18 cellular contexts compared by ENCODE assay signal in the genomic region with DNA sequence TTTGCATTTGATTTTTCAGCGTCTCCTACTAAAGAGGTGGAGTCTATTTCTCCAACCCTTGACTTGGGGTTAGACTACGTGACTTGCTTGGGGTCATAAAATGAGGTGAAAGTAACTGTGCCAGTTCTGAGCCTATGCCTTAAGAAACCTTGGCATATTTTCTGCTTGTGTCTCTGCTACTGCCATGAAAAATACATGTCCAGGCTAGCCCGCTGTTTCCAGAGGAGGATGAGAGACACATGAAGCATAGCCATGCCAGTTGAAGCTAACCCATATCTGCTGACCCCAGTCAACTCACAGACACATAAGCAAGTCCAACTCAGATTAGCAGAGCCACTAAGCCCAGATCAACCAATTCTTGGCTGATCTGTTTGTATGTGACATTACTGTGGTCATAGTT. TPM values are rescaled to one million over a fixed set of nuclear protein-coding genes. Genes with fewer than 3 reads are reported as not detected.
DNase-seq lines count a peak whose midpoint lies in the region; ATAC-seq, FAIRE-seq and TF ChIP-seq lines count a peak whose summit lies in the region.
"Had no signal": no experiment of that assay in that cellular context is flagged by ENCODE, and none has a peak within 500 bp of the region (broad histone marks: within the 10 kb centered on the region; RNA-seq: fewer than 3 reads in every experiment).

No MANE protein-coding gene starts in this region.

- peaks cover 38% of the 10 kb centered on the region for H3K27me3 Mint-ChIP-seq in CD4-positive, alpha-beta T cell

- H3K4me3 ChIP-seq in RWPE2 (ENCODE audit: severe bottlenecking) (no peak overlapping the region), H1 (ENCODE audit: extremely low read depth in 1 of 4, insufficient read depth in 2 of 4, low read depth in 3 of 4, low read length in 4 of 4) (no peak overlapping the region), esophagus muscularis mucosa (no peak overlapping the region)
- H3K4me3 ChIP-seq: BLaER1 treated with 17β-estradiol and CSF1 and Interleukin-3, amounts not matched to agents 10 nM and 100 nM; GM12878 had no signal

- H3K27me3 ChIP-seq in RWPE2 (ENCODE audit: insufficient read depth, poor library complexity, severe bottlenecking) = no peaks in the 10 kb centered on the region
- H3K27me3 ChIP-seq in H1 (replicated peaks in 1 of 4; ENCODE audit: control insufficient read depth in 3 of 4, extremely low read depth in 1 of 4, insufficient read depth in 3 of 4, low read length in 3 of 4) = peaks cover 18 to 46% (median 35%) of the 10 kb centered on the region in 4 experiments
- no peaks in the 10 kb centered on the region for H3K27me3 ChIP-seq in esophagus muscularis mucosa
- no peaks in the 10 kb centered on the region for H3K27me3 ChIP-seq in CD4-positive, alpha-beta T cell (ENCODE audit: control insufficient read depth, insufficient read depth, low read length)
- H3K27me3 ChIP-seq: BLaER1 treated with 17β-estradiol and CSF1 and Interleukin-3, amounts not matched to agents 10 nM and 100 nM had no signal

- H3K4me1 ChIP-seq in RWPE2 (ENCODE audit: insufficient read depth, poor library complexity, severe bottlenecking) = peaks cover 4% of the 10 kb centered on the region
- H3K4me1 ChIP-seq in H1 (replicated peaks in 1 of 4; ENCODE audit: control insufficient read depth in 3 of 4, insufficient read depth in 4 of 4, low read length in 3 of 4) = peaks cover 0 to 2% (median 0%) of the 10 kb centered on the region in 4 experiments; a peak in 2 of 7 replicates
- H3K4me1 ChIP-seq in esophagus muscularis mucosa = no peaks in the 10 kb centered on the region
- H3K4me1 ChIP-seq: BLaER1 treated with 17β-estradiol and CSF1 and Interleukin-3, amounts not matched to agents 10 nM and 100 nM had no signal

- no peak overlapping the region for H2BK5ac ChIP-seq in H1 (ENCODE audit: low read depth, low read length)

- no peak overlapping the region for H2BK20ac ChIP-seq in H1 (ENCODE audit: low read length)

- H3K4me1 Mint-ChIP-seq in stimulated activated effector memory CD8-positive, alpha-beta T cell treated with anti-CD3 and anti-CD28 coated beads, Interleukin-12 subunit alpha, Interleukin-12 subunit beta, amount 100 ng/mL, for 72 hours = no peaks in the 10 kb centered on the region
- no peaks in the 10 kb centered on the region for H3K4me1 Mint-ChIP-seq in CD4-positive, alpha-beta T cell (ENCODE audit: low read depth)
- H3K4me1 Mint-ChIP-seq: CD4-positive, alpha-beta memory T cell had no signal

- TF ChIP-seq RAD21 in H1 (IDR thresholded peaks at IDR 0.05 in 1 of 2, conservative IDR thresholded peaks at IDR 0.05 in 1 of 2; ENCODE audit: low read depth in 2 of 2, low read length in 2 of 2) = no peak

- peak; percentile 74 for ATAC-seq in RWPE2 (ENCODE audit: low read depth)
- peak; percentile 16 for ATAC-seq in stimulated activated effector memory CD8-positive, alpha-beta T cell treated with anti-CD3 and anti-CD28 coated beads, Interleukin-12 subunit alpha, Interleukin-12 subunit beta, amount 100 ng/mL, for 72 hours
- ATAC-seq in CD4-positive, alpha-beta T cell (ENCODE audit: poor library complexity) = no peak
- ATAC-seq: GM12878 had no signal

- no peak overlapping the region for H3K14ac ChIP-seq in H1 (ENCODE audit: insufficient read length)

- H3K9me3 Mint-ChIP-seq in stimulated activated effector memory CD8-positive, alpha-beta T cell treated with anti-CD3 and anti-CD28 coated beads, Interleukin-12 subunit alpha, Interleukin-12 subunit beta, amount 100 ng/mL, for 72 hours = no peaks in the 10 kb centered on the region
- H3K9me3 Mint-ChIP-seq in CD4-positive, alpha-beta T cell = no peaks in the 10 kb centered on the region

- H3K4ac ChIP-seq in H1 (replicated peaks; ENCODE audit: insufficient read length, low read depth, low read length) = peak overlapping the region; percentile 62

- H3K79me1 ChIP-seq in H1 (ENCODE audit: low read depth, low read length) = no peaks in the 10 kb centered on the region

- no peak overlapping the region for H4K5ac ChIP-seq in H1 (ENCODE audit: insufficient read length, low read depth, low read length)

- POLR2A ChIA-PET in H1 (lab: Charles Lee; ENCODE audit: partially characterized antibody) = no interaction called here
- POLR2A ChIA-PET in CD4-positive, alpha-beta T cell (lab: Charles Lee) = no interaction called here

- no peak overlapping the region for H3K56ac ChIP-seq in H1 (replicated peaks; ENCODE audit: insufficient read length, low read depth, low read length)

- H4K91ac ChIP-seq in H1 (replicated peaks; ENCODE audit: insufficient read length, low read length) = no peak overlapping the region

- no peak overlapping the region for H2AK5ac ChIP-seq in H1 (ENCODE audit: low read depth, low read length)

- H3K4me3 Mint-ChIP-seq in stimulated activated effector memory CD8-positive, alpha-beta T cell treated with anti-CD3 and anti-CD28 coated beads, Interleukin-12 subunit alpha, Interleukin-12 subunit beta, amount 100 ng/mL, for 72 hours = no peak overlapping the region
- H3K4me3 Mint-ChIP-seq in CD4-positive, alpha-beta T cell = no peak overlapping the region
- H3K4me3 Mint-ChIP-seq: CD4-positive, alpha-beta memory T cell; HFFc6 had no signal

- H2BK12ac ChIP-seq in H1 (ENCODE audit: low read depth, low read length) = no peak overlapping the region

- H3K18ac ChIP-seq in H1 (ENCODE audit: extremely low read depth, low read length) = no peak overlapping the region

- H3K36me3 Mint-ChIP-seq in stimulated activated effector memory CD8-positive, alpha-beta T cell treated with anti-CD3 and anti-CD28 coated beads, Interleukin-12 subunit alpha, Interleukin-12 subunit beta, amount 100 ng/mL, for 72 hours = no peaks in the 10 kb centered on the region
- H3K36me3 Mint-ChIP-seq in CD4-positive, alpha-beta T cell (ENCODE audit: low read depth) = no peaks in the 10 kb centered on the region
- H3K36me3 Mint-ChIP-seq: CD4-positive, alpha-beta memory T cell had no signal

- CTCF ChIA-PET in H1 (lab: Charles Lee; ENCODE audit: partially characterized antibody) = interaction anchor here (0.8 kb wide), 1 partner anchor 52 kb away, joined by 4 read pairs; no protein-coding TSS in a partner anchor
- CTCF ChIA-PET in CD4-positive, alpha-beta T cell (lab: Charles Lee) = no interaction called here

- H3K36me3 ChIP-seq in RWPE2 (ENCODE audit: low read depth) (no peaks in the 10 kb centered on the region), H1 (ENCODE audit: control insufficient read depth in 2 of 4, insufficient read depth in 4 of 4, low read length in 3 of 4) (no peaks in the 10 kb centered on the region), esophagus muscularis mucosa (no peaks in the 10 kb centered on the region)
- H3K36me3 ChIP-seq: BLaER1 treated with 17β-estradiol and CSF1 and Interleukin-3, amounts not matched to agents 10 nM and 100 nM had no signal

- no peak overlapping the region for H3K9ac ChIP-seq in H1 (replicated peaks in 1 of 4; ENCODE audit: extremely low read depth in 1 of 4, low read depth in 3 of 4, low read length in 3 of 4)
- H3K9ac ChIP-seq: BLaER1 treated with 17β-estradiol and CSF1 and Interleukin-3, amounts not matched to agents 10 nM and 100 nM had no signal

- TF ChIP-seq EP300 in H1 (IDR thresholded peaks at IDR 0.05; ENCODE audit: borderline replicate concordance in 1 of 2, low read depth in 2 of 2, low read length in 2 of 2) = no peak
- TF ChIP-seq EP300 in esophagus muscularis mucosa (IDR thresholded peaks at IDR 0.05) = no peak

- H3K27ac Mint-ChIP-seq in stimulated activated effector memory CD8-positive, alpha-beta T cell treated with anti-CD3 and anti-CD28 coated beads, Interleukin-12 subunit alpha, Interleukin-12 subunit beta, amount 100 ng/mL, for 72 hours = no peak overlapping the region
- H3K27ac Mint-ChIP-seq in CD4-positive, alpha-beta T cell = no peak overlapping the region
- H3K27ac Mint-ChIP-seq: CD4-positive, alpha-beta memory T cell; HFFc6 had no signal

- TF ChIP-seq CTCF in RWPE2 (IDR thresholded peaks at IDR 0.05; ENCODE audit: poor library complexity, severe bottlenecking) (no peak), H1 (IDR thresholded peaks at IDR 0.05; ENCODE audit: control extremely low read depth in 1 of 3, insufficient read depth in 1 of 3, low read depth in 1 of 3, low read length in 3 of 3) (no peak), esophagus muscularis mucosa (IDR thresholded peaks at IDR 0.05) (no peak)
- no peak for TF ChIP-seq CTCF in CD4-positive, alpha-beta T cell (IDR thresholded peaks at IDR 0.05)

- no peak overlapping the region for H2BK15ac ChIP-seq in H1 (ENCODE audit: low read length)

- no peaks in the 10 kb centered on the region for H3K79me2 ChIP-seq in H1 (ENCODE audit: control insufficient read depth in 1 of 2, insufficient read depth in 2 of 2, low read length in 2 of 2)

- H2BK120ac ChIP-seq in H1 (replicated peaks; ENCODE audit: low read depth, low read length) = peak overlapping the region; percentile 18

- 80% methylated on average over 3 of the region's 3 CpGs; no CpG with 5 or more reads in 1 of the 2 experiments for WGBS in H1 (ENCODE audit: extremely low coverage in 1 of 2, insufficient coverage in 1 of 2, insufficient read length in 1 of 2, insufficient replicate concordance in 2 of 2, low coverage in 1 of 2, low lambda C conversion rate in 2 of 2, missing lambda C conversion rate in 1 of 2), 2 experiments
- 92% methylated on average over 3 of the region's 3 CpGs for WGBS in esophagus muscularis mucosa

- H3K4me2 ChIP-seq in H1 (ENCODE audit: insufficient read depth in 1 of 2, low read depth in 2 of 2, low read length in 2 of 2) = no peak overlapping the region
- H3K4me2 ChIP-seq: BLaER1 treated with 17β-estradiol and CSF1 and Interleukin-3, amounts not matched to agents 10 nM and 100 nM had no signal

- no peak for TF ChIP-seq POLR2A in H1 (IDR thresholded peaks at IDR 0.05; ENCODE audit: control extremely low read depth in 1 of 2, low read depth in 2 of 2, low read length in 2 of 2)
- no peak for TF ChIP-seq POLR2A in esophagus muscularis mucosa (IDR thresholded peaks at IDR 0.05; ENCODE audit: low read depth)
- TF ChIP-seq POLR2A in GM12892 (IDR thresholded peaks at IDR 0.05; ENCODE audit: low read depth, low read length) = no peak

- no peak overlapping the region for H3K23ac ChIP-seq in H1 (ENCODE audit: insufficient read length)

- no peaks in the 10 kb centered on the region for H3K23me2 ChIP-seq in H1 (ENCODE audit: low read depth, low read length)

- no peak overlapping the region for H4K8ac ChIP-seq in H1 (ENCODE audit: extremely low read depth, insufficient read depth, low read length)

- H4K20me1 ChIP-seq in H1 (replicated peaks in 1 of 2; ENCODE audit: control insufficient read depth in 1 of 2, insufficient read depth in 2 of 2, low read length in 2 of 2) = peaks cover 0 to 2% of the 10 kb centered on the region in 2 experiments
- H4K20me1 ChIP-seq: BLaER1 treated with 17β-estradiol and CSF1 and Interleukin-3, amounts not matched to agents 10 nM and 100 nM had no signal

- H2AFZ ChIP-seq in H1 (ENCODE audit: low read length) = no peak overlapping the region

- DNase-seq in RWPE2 (ENCODE audit: low spot score) (no peak), H1 (ENCODE audit: low read depth in 1 of 2, low spot score in 2 of 2) (no peak), esophagus muscularis mucosa (ENCODE audit: extremely low spot score) (peak; percentile 74), NCI-H1092 (lab: John Stamatoyannopoulos, UW) (no peak), GM12892 (ENCODE audit: insufficient read length) (no peak)
- no peak for DNase-seq in stimulated activated effector memory CD8-positive, alpha-beta T cell treated with anti-CD3 and anti-CD28 coated beads, Interleukin-12 subunit alpha, Interleukin-12 subunit beta, amount 100 ng/mL, for 72 hours (ENCODE audit: low spot score in 2 of 2)
- no peak for DNase-seq in CD4-positive, alpha-beta T cell
- DNase-seq: ACHN; CD4-positive, alpha-beta memory T cell; DMS79; HCEC 1CT; HFFc6 had no signal

- FAIRE-seq in H1 (lab: Jason Lieb, UNC) = no peak
- no peak for FAIRE-seq in GM12892 (lab: Jason Lieb, UNC)
- FAIRE-seq: GM12878 had no signal

- H3K27ac ChIP-seq in RWPE2 (ENCODE audit: poor library complexity, severe bottlenecking) (no peak overlapping the region), H1 (ENCODE audit: low read depth, low read length) (no peak overlapping the region), esophagus muscularis mucosa (replicated peaks in 1 of 4) (no peak overlapping the region)
- H3K27ac ChIP-seq in CD4-positive, alpha-beta T cell (ENCODE audit: low read depth, low read length) = no peak overlapping the region
- H3K27ac ChIP-seq: BLaER1 treated with 17β-estradiol and CSF1 and Interleukin-3, amounts not matched to agents 10 nM and 100 nM had no signal

- intact Hi-C loops in esophagus muscularis mucosa (cut with DNase I) = no loop called here
- intact Hi-C loops in CD4-positive, alpha-beta T cell (cut with DNase I, micrococcal nuclease) = no loop called here

- H3K9me3 ChIP-seq in RWPE2 (ENCODE audit: severe bottlenecking) (no peaks in the 10 kb centered on the region), H1 (ENCODE audit: insufficient read depth in 2 of 2, low read depth in 1 of 2, low read length in 1 of 2) (no peaks in the 10 kb centered on the region; a peak in 1 of 4 replicates), esophagus muscularis mucosa (no peaks in the 10 kb centered on the region)
- no peaks in the 10 kb centered on the region for H3K9me3 ChIP-seq in CD4-positive, alpha-beta T cell (ENCODE audit: control insufficient read depth, low read length)

RNA-seq across cellular contexts. Expression of gene SCP2D1, which starts 38.7 kb away (rescaled TPM):
- total RNA-seq in H1 (2021; fragmentation: NEBNext Ultra II Directional; extraction: Animal tissue kit (Norgen Biotek cat#: 25700)) = not detected in 2 replicates
- not detected in 2 replicates for polyA plus RNA-seq in H1 (2011; rRNA removed)
- polyA plus RNA-seq in H1 (2011; cell fraction: cytosol; rRNA removed) = not detected
- polyA plus RNA-seq in H1 (2011; cell fraction: nucleus; rRNA removed) = not detected
- polyA plus RNA-seq in H1 (2012, experiment 1 of 2) = not detected in 4 replicates
- not detected for polyA plus RNA-seq in H1 (2012, experiment 2 of 2)
- polyA plus RNA-seq in H1 (2013, experiment 1 of 2) = not detected
- not detected for polyA plus RNA-seq in H1 (2013, experiment 2 of 2)
- polyA minus RNA-seq in H1 (2011; rRNA and poly(A)+ RNA removed) = not detected in 2 replicates
- polyA minus RNA-seq in H1 (2011; cell fraction: cytosol; rRNA and poly(A)+ RNA removed) = not detected
- polyA minus RNA-seq in H1 (2011; cell fraction: nucleus; rRNA and poly(A)+ RNA removed) = not detected
- total RNA-seq in esophagus muscularis mucosa = not detected
- polyA plus RNA-seq in GM12892 (2012; ENCODE audit: missing spikeins) = not detected
- not detected for total RNA-seq in CD4-positive, alpha-beta T cell
- total RNA-seq: A172; CD4-positive, alpha-beta memory T cell; G401; GM12878; H4; HFFc6; HT1080 had no signal
- polyA plus RNA-seq: CD4-positive, alpha-beta memory T cell; GM12878 had no signal
